14 cellular contexts compared by ENCODE assay signal in the genomic region with DNA sequence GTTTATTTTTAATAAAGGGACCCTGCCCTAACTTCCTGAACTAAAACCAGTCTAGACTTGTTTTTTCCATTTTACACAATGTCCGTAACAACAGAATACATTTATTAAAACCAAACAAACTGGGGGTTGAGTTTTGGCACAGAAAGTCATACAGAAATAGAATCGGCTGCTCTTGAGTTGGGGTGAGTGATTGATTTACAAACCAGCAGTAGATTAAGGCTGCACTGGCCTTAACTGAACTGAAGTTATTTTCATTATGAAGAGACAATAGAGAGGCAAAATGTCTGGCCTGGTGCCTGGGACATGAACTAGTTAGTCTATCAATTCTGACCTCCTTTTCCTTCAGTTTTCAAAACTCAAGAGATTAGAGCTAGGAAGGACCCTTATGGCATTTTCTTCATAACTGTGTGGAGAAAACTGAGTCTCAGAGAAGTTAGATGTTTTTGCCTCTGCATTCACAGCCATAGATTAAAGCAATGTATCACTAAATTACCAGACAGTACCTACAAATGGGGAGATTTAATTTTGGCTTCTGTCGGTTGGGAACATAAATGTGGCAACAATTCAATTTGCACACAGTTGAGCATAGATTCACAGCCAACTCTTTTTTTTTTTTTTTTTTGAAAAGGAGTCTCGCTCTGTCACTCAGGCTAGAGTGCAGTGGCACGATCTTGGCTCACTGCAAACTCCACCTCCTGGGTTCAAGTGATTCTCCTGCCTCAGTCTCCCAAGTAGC. TPM values are rescaled to one million over a fixed set of nuclear protein-coding genes. Genes with fewer than 3 reads are reported as not detected.
DNase-seq lines count a peak whose midpoint lies in the region; ATAC-seq and TF ChIP-seq lines count a peak whose summit lies in the region.
"Had no signal": no experiment of that assay in that cellular context is flagged by ENCODE, and none has a peak within 500 bp of the region (broad histone marks: within the 10 kb centered on the region; RNA-seq: fewer than 3 reads in every experiment).

No MANE protein-coding gene starts in this region.

- H3K9me3 ChIP-seq in PC-3 (ENCODE audit: low read length) (no peaks in the 10 kb centered on the region), thoracic aorta (no peaks in the 10 kb centered on the region)
- H3K9me3 ChIP-seq: BLaER1 had no signal

- no peaks in the 10 kb centered on the region for H3K79me2 ChIP-seq in PC-3 (ENCODE audit: low read length)

- ATAC-seq in PC-3 (no peak), thoracic aorta (ENCODE audit: insufficient number of reproducible peaks, low FRiP score, low read depth) (no peak)

- no peaks in the 10 kb centered on the region for H3K36me3 ChIP-seq in PC-3 (ENCODE audit: low read depth, low read length)
- no peaks in the 10 kb centered on the region for H3K36me3 ChIP-seq in thoracic aorta
- H3K36me3 ChIP-seq: BLaER1, WERI-Rb-1 had no signal

- no peaks in the 10 kb centered on the region for H3F3A ChIP-seq in PC-3 (ENCODE audit: low read length, unreplicated experiment)

- H3K27me3 ChIP-seq in PC-3 (ENCODE audit: low read length) (no peaks in the 10 kb centered on the region), thoracic aorta (replicated peaks; ENCODE audit: insufficient read depth) (no peaks in the 10 kb centered on the region)
- H3K27me3 ChIP-seq: BLaER1 had no signal

- no TSS peak for BruUV-seq in PC-3 (replicated peaks; lab: Mats Ljungman, UMichigan)

- DNase-seq in PC-3 (no peak), dermis microvascular lymphatic vessel endothelial cell (ENCODE audit: low read depth in 2 of 2) (peak; percentile 98 to 99), left kidney (ENCODE audit: low read depth, low spot score) (peak; percentile 5), thoracic aorta (ENCODE audit: low spot score) (no peak), DMS 273 (lab: John Stamatoyannopoulos, UW; ENCODE audit: unreplicated experiment) (no peak), nucleus accumbens (lab: John Stamatoyannopoulos, UW) (no peak), AML-193 (lab: John Stamatoyannopoulos, UW) (no peak)
- no peak for DNase-seq in activated naive CD4-positive, alpha-beta T cell treated with anti-CD3 and anti-CD28 coated beads for 36 hours
- DNase-seq: NCI-H187; stimulated activated CD8-positive, alpha-beta memory T cell treated with anti-CD3 and anti-CD28 coated beads, Interleukin-4, amount 100 ng/mL, for 48 hours; WERI-Rb-1 had no signal

- H2AFZ ChIP-seq in PC-3 (ENCODE audit: low read length), result peak overlapping the region; percentile 46; the same call in 1 of the 2 replicates

- H3K4me1 ChIP-seq in PC-3 (ENCODE audit: insufficient read depth, low read length) (peaks cover 3% of the 10 kb centered on the region), thoracic aorta (ENCODE audit: control insufficient read depth in 1 of 2, low read depth in 2 of 2) (peaks cover 14 to 38% of the 10 kb centered on the region in 2 donors)

- H3K27ac ChIP-seq in PC-3 (ENCODE audit: low read length) (no peak overlapping the region), thoracic aorta (peak overlapping the region; percentile 21 to 65)
- H3K27ac ChIP-seq: BLaER1, WERI-Rb-1 had no signal

- peaks cover 41% of the 10 kb centered on the region for H3K4me1 Mint-ChIP-seq in activated naive CD4-positive, alpha-beta T cell treated with anti-CD3 and anti-CD28 coated beads for 36 hours (ENCODE audit: low read depth)

- H3K27me3 Mint-ChIP-seq in activated naive CD4-positive, alpha-beta T cell treated with anti-CD3 and anti-CD28 coated beads for 36 hours (ENCODE audit: low read depth), result no peaks in the 10 kb centered on the region
- H3K27me3 Mint-ChIP-seq: activated naive CD8-positive, alpha-beta T cell had no signal

- H3K9me3 Mint-ChIP-seq in activated naive CD4-positive, alpha-beta T cell treated with anti-CD3 and anti-CD28 coated beads for 36 hours, result no peaks in the 10 kb centered on the region

- H3K9ac ChIP-seq in PC-3 (ENCODE audit: low read length), result no peak overlapping the region
- H3K9ac ChIP-seq: BLaER1 had no signal

- no peaks in the 10 kb centered on the region for H3K9me2 ChIP-seq in PC-3 (replicated peaks; ENCODE audit: low read length)

- H3K27ac Mint-ChIP-seq in activated naive CD4-positive, alpha-beta T cell treated with anti-CD3 and anti-CD28 coated beads for 36 hours, result no peak overlapping the region
- H3K27ac Mint-ChIP-seq: activated naive CD8-positive, alpha-beta T cell had no signal

- H3K4me3 Mint-ChIP-seq in activated naive CD4-positive, alpha-beta T cell treated with anti-CD3 and anti-CD28 coated beads for 36 hours, result no peak overlapping the region
- H3K4me3 Mint-ChIP-seq: activated naive CD8-positive, alpha-beta T cell had no signal

- no peak for TF ChIP-seq CTCF in PC-3 (conservative IDR thresholded peaks at IDR 0.05; ENCODE audit: low read depth, low read length)
- TF ChIP-seq CTCF in thoracic aorta (IDR thresholded peaks at IDR 0.05), result no peak

- H3K36me3 Mint-ChIP-seq in activated naive CD4-positive, alpha-beta T cell treated with anti-CD3 and anti-CD28 coated beads for 36 hours (ENCODE audit: low read depth), result peaks cover 10% of the 10 kb centered on the region

- CTCF ChIA-PET in PC-3 (lab: Charles Lee), result no interaction called here
- CTCF ChIA-PET in activated naive CD4-positive, alpha-beta T cell treated with anti-CD3 and anti-CD28 coated beads for 36 hours (lab: Charles Lee), result no interaction called here

- intact Hi-C loops in PC-3 (cut with micrococcal nuclease), result no loop called here
- intact Hi-C loops in activated naive CD4-positive, alpha-beta T cell treated with anti-CD3 and anti-CD28 coated beads for 36 hours (cut with micrococcal nuclease), result no loop called here

- no peaks in the 10 kb centered on the region for H4K20me1 ChIP-seq in PC-3 (ENCODE audit: low read length)
- H4K20me1 ChIP-seq: BLaER1 had no signal

- H3K4me3 ChIP-seq in PC-3 (ENCODE audit: low read length), result no peak overlapping the region
- peak overlapping the region; percentile 2 for H3K4me3 ChIP-seq in thoracic aorta
- H3K4me3 ChIP-seq: BLaER1 had no signal

- H3K4me2 ChIP-seq in PC-3 (ENCODE audit: low read length), result no peak overlapping the region
- H3K4me2 ChIP-seq: BLaER1 had no signal

- POLR2A ChIA-PET in PC-3 (lab: Charles Lee; ENCODE audit: unreplicated experiment), result no interaction called here

RNA-seq across cellular contexts. Expression of a gene that starts 19.8 kb away (rescaled TPM):
- total RNA-seq in PC-3 (2014; rRNA removed) (0.22 and 2.1 TPM in 2 replicates), dermis microvascular lymphatic vessel endothelial cell (149 and 328 TPM in 2 replicates), thoracic aorta (1,000 to 10,000 TPM; 6,234 to 9,983 TPM)
- total RNA-seq in activated naive CD4-positive, alpha-beta T cell treated with anti-CD3 and anti-CD28 coated beads for 36 hours, result not detected

RNA-seq across cellular contexts. Expression of a gene that starts 32.9 kb away (rescaled TPM):
- total RNA-seq in PC-3 (2014; rRNA removed) (not detected in 2 replicates), dermis microvascular lymphatic vessel endothelial cell (0.13 TPM in 1 of 2 replicates, not detected in the other), thoracic aorta (1 to 10 TPM in 1 of 2 donors, not detected in 1; 2.4 TPM)
- 1 to 10 TPM; 1.0 to 1.2 TPM for total RNA-seq in activated naive CD4-positive, alpha-beta T cell treated with anti-CD3 and anti-CD28 coated beads for 36 hours
- total RNA-seq: frontal cortex had no signal

RNA-seq across cellular contexts. Expression of a gene that starts 56.0 kb away (rescaled TPM):
- total RNA-seq in PC-3 (2014; rRNA removed), result 10.4 and 12.4 TPM in 2 replicates
- 39.8 and 69.4 TPM in 2 replicates for total RNA-seq in dermis microvascular lymphatic vessel endothelial cell
- 100 to 1,000 TPM; 199 to 223 TPM for total RNA-seq in thoracic aorta
- total RNA-seq in activated naive CD4-positive, alpha-beta T cell treated with anti-CD3 and anti-CD28 coated beads for 36 hours, result 100 to 1,000 TPM; 663 to 730 TPM

Comparison
In these comparisons a context has a peak if more than half of its experiments do, and no peak if none do; other contexts are left out.
1. DNase-seq: peak in dermis microvascular lymphatic vessel endothelial cell (2 of 2) and left kidney (single experiment); none in PC-3 (single experiment), thoracic aorta (single experiment), DMS 273 (single experiment), nucleus accumbens (0 of 56), activated naive CD4-positive, alpha-beta T cell treated with anti-CD3 and anti-CD28 coated beads for 36 hours (single experiment) and AML-193 (0 of 2).
2. RNA of a gene that starts 19.8 kb away (total RNA-seq): 6,234 to 9,983 TPM in thoracic aorta and 149 to 328 TPM in dermis microvascular lymphatic vessel endothelial cell; 0.22 to 2.1 TPM in PC-3 and not detected in activated naive CD4-positive, alpha-beta T cell treated with anti-CD3 and anti-CD28 coated beads for 36 hours; every median in the first group is over 10 times any median in the second.